ENCODE assay signal across 1 cellular context in genomic region chr5:174146556-174146955, GRCh38.
TF ChIP-seq lines count a peak whose summit lies in the region.

No MANE protein-coding gene starts in this region.

TF ChIP-seq in SK-N-SH treated with all-trans-retinoic acid at 6 μM for 48 hours, 23 proteins besides CTCF, POLR2A, EP300 and RAD21 (continued from another document):
- no peak for TF ChIP-seq CSRNP3 (CRISPR knock-in tag; IDR thresholded peaks at IDR 0.05)
